Comparison of ENCODE assay signal across 1 cellular context in genomic region chr19:44725251-44725650, GRCh38.
TF ChIP-seq lines count a peak whose summit lies in the region.

No MANE protein-coding gene starts in this region.

TF ChIP-seq in WTC11, 78 proteins besides CTCF, POLR2A, EP300 and RAD21 (continued from another document):
- TF ChIP-seq USF1 (CRISPR knock-in tag; IDR thresholded peaks at IDR 0.05), result no peak
- no peak for TF ChIP-seq RELA (CRISPR knock-in tag; IDR thresholded peaks at IDR 0.05; ENCODE audit: borderline replicate concordance)
- no peak for TF ChIP-seq ZNF317 (CRISPR knock-in tag; IDR thresholded peaks at IDR 0.05; ENCODE audit: borderline replicate concordance, low read depth)
- TF ChIP-seq CREB1 (CRISPR knock-in tag; IDR thresholded peaks at IDR 0.05), result no peak
